ENCODE assay signal across 8 cellular contexts in the genomic region with DNA sequence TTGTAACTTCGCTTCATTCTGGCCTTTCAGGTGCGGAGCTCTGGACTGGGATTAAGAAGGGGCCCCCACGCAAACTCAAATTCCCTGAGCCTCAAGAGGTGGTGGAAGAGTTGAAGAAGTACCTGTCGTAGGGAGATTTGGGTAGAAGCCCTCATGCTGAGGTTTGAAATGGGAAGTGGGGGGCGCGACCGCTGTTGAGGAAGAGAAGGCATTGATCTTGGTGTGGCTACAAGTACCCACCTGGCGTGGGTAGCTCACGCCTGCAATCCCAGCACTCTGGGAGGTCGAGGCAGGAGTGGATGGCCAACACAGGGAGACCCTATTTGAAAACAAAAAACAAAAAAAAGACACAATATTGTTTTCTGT. TPM values are rescaled to one million over a fixed set of nuclear protein-coding genes. Genes with fewer than 3 reads are reported as not detected.
A peak's percentile ranks its signal among the peaks of the same experiment; 100 is the strongest.
DNase-seq lines count a peak whose midpoint lies in the region; ATAC-seq and TF ChIP-seq lines count a peak whose summit lies in the region.

No MANE protein-coding gene starts in this region.

- H3K36me3 ChIP-seq in Loucy (ENCODE audit: insufficient read depth, low read length) (peaks cover 50% of the 10 kb centered on the region), ectodermal cell (ENCODE audit: control insufficient read depth, insufficient read depth, low read length) (peaks cover 32% of the 10 kb centered on the region), neuron (ENCODE audit: insufficient read depth, low read length) (peaks cover 57% of the 10 kb centered on the region)

- intact Hi-C loops in CD4-positive, alpha-beta T cell (cut with DNase I, micrococcal nuclease): loop anchor here in 1 of 2 experiments (10.0 kb wide), 1 partner anchor 417 kb away; a partner anchor contains a TSS

- no peaks in the 10 kb centered on the region for H3K27me3 Mint-ChIP-seq in CD4-positive, alpha-beta T cell

- peaks cover 40% of the 10 kb centered on the region for H3K4me1 Mint-ChIP-seq in CD4-positive, alpha-beta T cell (ENCODE audit: low read depth)

- peak overlapping the region; percentile 91 for H3K27ac ChIP-seq in CD4-positive, alpha-beta T cell (ENCODE audit: low read depth, low read length)
- H3K27ac ChIP-seq in ectodermal cell (ENCODE audit: insufficient read depth, low read depth, low read length, poor library complexity, severe bottlenecking): no peak overlapping the region

- H3K4me1 ChIP-seq in Loucy (ENCODE audit: insufficient read depth, low read length, poor library complexity, severe bottlenecking) (peaks cover 23% of the 10 kb centered on the region), ectodermal cell (ENCODE audit: control insufficient read depth, insufficient read depth, low read length) (no peaks in the 10 kb centered on the region), neuron (ENCODE audit: insufficient read depth, low read length) (peaks cover 13% of the 10 kb centered on the region)

- H3K9me3 ChIP-seq in CD4-positive, alpha-beta T cell (ENCODE audit: control insufficient read depth, low read length): no peaks in the 10 kb centered on the region
- no peaks in the 10 kb centered on the region for H3K9me3 ChIP-seq in Loucy (ENCODE audit: insufficient read depth, low read depth, low read length)
- H3K9me3 ChIP-seq in ectodermal cell (ENCODE audit: control insufficient read depth, low read length): no peaks in the 10 kb centered on the region
- no peaks in the 10 kb centered on the region for H3K9me3 ChIP-seq in neuron (ENCODE audit: low read length)

- peaks cover 33% of the 10 kb centered on the region for H3K79me2 ChIP-seq in Loucy (ENCODE audit: insufficient read depth, low read length)

- peaks cover 75% of the 10 kb centered on the region for H3K36me3 Mint-ChIP-seq in CD4-positive, alpha-beta T cell (ENCODE audit: low read depth)

- peak overlapping the region; percentile 95 for H3K27ac Mint-ChIP-seq in CD4-positive, alpha-beta T cell

- no peaks in the 10 kb centered on the region for H3F3A ChIP-seq in Loucy (ENCODE audit: low read depth)

- WGBS in ectodermal cell, 2 experiments: 5 to 7% methylated on average over 10 of the region's 10 CpGs

- DNase-seq in CD4-positive, alpha-beta T cell: peak in 1 of 10 experiments; percentile 2
- no peak for DNase-seq in NCI-H1930 (lab: John Stamatoyannopoulos, UW)
- no peak for DNase-seq in stimulated activated CD4-positive, alpha-beta T cell treated with anti-CD3 and anti-CD28 coated beads, Interleukin-4, amount 100 ng/mL, for 24 hours
- no peak for DNase-seq in SW480 (ENCODE audit: low spot score)

- H3K27me3 ChIP-seq in CD4-positive, alpha-beta T cell (ENCODE audit: control insufficient read depth, insufficient read depth, low read length): no peaks in the 10 kb centered on the region
- H3K27me3 ChIP-seq in Loucy (ENCODE audit: insufficient read depth, low read length, poor library complexity, severe bottlenecking) (peaks cover 3% of the 10 kb centered on the region), ectodermal cell (ENCODE audit: control insufficient read depth, insufficient read depth, low read length, poor library complexity, severe bottlenecking) (no peaks in the 10 kb centered on the region), neuron (ENCODE audit: insufficient read depth, low read length) (no peaks in the 10 kb centered on the region)

- ATAC-seq in CD4-positive, alpha-beta T cell (ENCODE audit: poor library complexity): no peak
- no peak for ATAC-seq in GM21717 (IDR thresholded peaks at IDR 0.05; ENCODE audit: unreplicated experiment)

- no peak for TF ChIP-seq CTCF in CD4-positive, alpha-beta T cell (IDR thresholded peaks at IDR 0.05)
- no peak for TF ChIP-seq CTCF in Loucy (conservative IDR thresholded peaks at IDR 0.05; ENCODE audit: low read length)

- peak overlapping the region; percentile 90 for H3K4me2 ChIP-seq in Loucy (ENCODE audit: low read depth, low read length, poor library complexity, severe bottlenecking)

- H4K20me1 ChIP-seq in Loucy (ENCODE audit: insufficient read depth, low read length, poor library complexity, severe bottlenecking): peaks cover 25% of the 10 kb centered on the region

- no peaks in the 10 kb centered on the region for H3K9me3 Mint-ChIP-seq in CD4-positive, alpha-beta T cell

- peak overlapping the region; percentile 97 for H3K4me3 Mint-ChIP-seq in CD4-positive, alpha-beta T cell

- H2AFZ ChIP-seq in Loucy (ENCODE audit: low read length) (no peak overlapping the region), neuron (ENCODE audit: low read depth, low read length) (peak overlapping the region; percentile 29)

- CTCF ChIA-PET in CD4-positive, alpha-beta T cell (lab: Charles Lee): interaction anchor here (0.6 to 8.5 kb wide), 3 partner anchors 59 to 209 kb away, joined by 3 to 45 read pairs (median 5); no protein-coding TSS in a partner anchor

- H3K4me3 ChIP-seq in Loucy (ENCODE audit: low read length, poor library complexity, severe bottlenecking) (peak overlapping the region; percentile 93), ectodermal cell (ENCODE audit: insufficient read depth, low read depth, low read length) (peak overlapping the region; percentile 97), neuron (ENCODE audit: low read length) (peak overlapping the region; percentile 87)

- no peaks in the 10 kb centered on the region for H3K9me2 ChIP-seq in Loucy (replicated peaks; ENCODE audit: low read depth, low read length)

- POLR2A ChIA-PET in CD4-positive, alpha-beta T cell (lab: Charles Lee): interaction anchor here (0.6 to 2.9 kb wide), 25 partner anchors 10 to 835 kb away, joined by 3 to 40 read pairs (median 5); a partner anchor contains a TSS

- H3K9ac ChIP-seq in Loucy (ENCODE audit: low read depth, low read length, poor library complexity, severe bottlenecking): peak overlapping the region; percentile 96

RNA-seq across cellular contexts. Expression of a gene that starts 0.8 kb away (rescaled TPM):
- 10 to 100 TPM; 48.0 to 48.5 TPM for total RNA-seq in CD4-positive, alpha-beta T cell
- 170 TPM for polyA plus RNA-seq in ectodermal cell (2013, experiment 1 of 4)
- polyA plus RNA-seq in ectodermal cell (2013, experiment 2 of 4): 159 TPM
- polyA plus RNA-seq in ectodermal cell (2013, experiment 3 of 4): 184 TPM
- polyA plus RNA-seq in ectodermal cell (2013, experiment 4 of 4): 183 TPM

RNA-seq across cellular contexts. Expression of a gene that starts 9.5 kb away (rescaled TPM):
- not detected for total RNA-seq in CD4-positive, alpha-beta T cell
- not detected for polyA plus RNA-seq in ectodermal cell (2013, experiment 1 of 4)
- not detected for polyA plus RNA-seq in ectodermal cell (2013, experiment 2 of 4)
- polyA plus RNA-seq in ectodermal cell (2013, experiment 3 of 4): not detected
- polyA plus RNA-seq in ectodermal cell (2013, experiment 4 of 4): not detected

RNA-seq across cellular contexts. Expression of a gene that starts 19.5 kb away (rescaled TPM):
- total RNA-seq in CD4-positive, alpha-beta T cell: 10 to 100 TPM; 12.4 to 12.5 TPM
- 182 TPM for polyA plus RNA-seq in ectodermal cell (2013, experiment 1 of 4)
- polyA plus RNA-seq in ectodermal cell (2013, experiment 2 of 4): 198 TPM
- 137 TPM for polyA plus RNA-seq in ectodermal cell (2013, experiment 3 of 4)
- polyA plus RNA-seq in ectodermal cell (2013, experiment 4 of 4): 157 TPM

RNA-seq across cellular contexts. Expression of a gene that starts 29.7 kb away (rescaled TPM):
- total RNA-seq in CD4-positive, alpha-beta T cell: 10 to 100 TPM; 30.0 to 30.5 TPM
- polyA plus RNA-seq in ectodermal cell (2013, experiment 1 of 4): 74.0 TPM
- 85.9 TPM for polyA plus RNA-seq in ectodermal cell (2013, experiment 2 of 4)
- 55.8 TPM for polyA plus RNA-seq in ectodermal cell (2013, experiment 3 of 4)
- 60.2 TPM for polyA plus RNA-seq in ectodermal cell (2013, experiment 4 of 4)

RNA-seq across cellular contexts. Expression of a gene that starts 30.1 kb away (rescaled TPM):
- total RNA-seq in CD4-positive, alpha-beta T cell: 10 to 100 TPM; 13.7 to 14.9 TPM
- polyA plus RNA-seq in ectodermal cell (2013, experiment 1 of 4): 24.5 TPM
- 21.5 TPM for polyA plus RNA-seq in ectodermal cell (2013, experiment 2 of 4)
- 21.4 TPM for polyA plus RNA-seq in ectodermal cell (2013, experiment 3 of 4)
- 27.9 TPM for polyA plus RNA-seq in ectodermal cell (2013, experiment 4 of 4)
